8 cellular contexts compared by ENCODE assay signal in genomic region chr5:65037845-65038815, GRCh38.
DNase-seq lines count a peak whose midpoint lies in the region; ATAC-seq, FAIRE-seq and TF ChIP-seq lines count a peak whose summit lies in the region.

No MANE protein-coding gene starts in this region.

- no peak for TF ChIP-seq EP300 in Ishikawa (IDR thresholded peaks at IDR 0.05; ENCODE audit: borderline replicate concordance)

- peak; percentile 46 for TF ChIP-seq RAD21 in Ishikawa (IDR thresholded peaks at IDR 0.05; ENCODE audit: low read depth)

- no peak for FAIRE-seq in bronchial epithelial cell (lab: Jason Lieb, UNC)

- H3K27me3 Mint-ChIP-seq in naive thymus-derived CD8-positive, alpha-beta T cell = no peaks in the 10 kb centered on the region
- no peaks in the 10 kb centered on the region for H3K27me3 Mint-ChIP-seq in stimulated activated naive B cell treated with anti-CD40 and anti-IgM and Interleukin-4, amounts not matched to agents 10 μg/mL and 1 μg/mL and 100 μg/mL, for 72 hours

- H3K27ac Mint-ChIP-seq in naive thymus-derived CD8-positive, alpha-beta T cell = peak overlapping the region; percentile 88 to 98 (median 94)
- no peak overlapping the region for H3K27ac Mint-ChIP-seq in stimulated activated naive B cell treated with anti-CD40 and anti-IgM and Interleukin-4, amounts not matched to agents 10 μg/mL and 1 μg/mL and 100 μg/mL, for 72 hours

- DNase-seq in DMS53 treated with DMSO at 0.1 percent for 48 hours (lab: John Stamatoyannopoulos, UW; ENCODE audit: unreplicated experiment) (peak; percentile 27), bronchial epithelial cell (ENCODE audit: low read depth) (peak; percentile 50)
- peak in 6 of 10 donors; percentile 13 to 62 (median 36) for DNase-seq in naive thymus-derived CD8-positive, alpha-beta T cell
- no peak for DNase-seq in stimulated activated naive B cell treated with anti-CD40 and anti-IgM and Interleukin-4, amounts not matched to agents 10 μg/mL and 1 μg/mL and 100 μg/mL, for 72 hours

- no peak for ATAC-seq in naive thymus-derived CD8-positive, alpha-beta T cell
- ATAC-seq in GM18517 (IDR thresholded peaks at IDR 0.05; ENCODE audit: unreplicated experiment) (no peak), HG03354 (IDR thresholded peaks at IDR 0.05; ENCODE audit: poor library complexity, severe bottlenecking, unreplicated experiment) (no peak), HG02610 (IDR thresholded peaks at IDR 0.05; ENCODE audit: unreplicated experiment) (no peak)
- ATAC-seq in stimulated activated naive B cell treated with anti-CD40 and anti-IgM and Interleukin-4, amounts not matched to agents 10 μg/mL and 1 μg/mL and 100 μg/mL, for 72 hours (replicated peaks) = no peak

- H3K36me3 Mint-ChIP-seq in naive thymus-derived CD8-positive, alpha-beta T cell = no peaks in the 10 kb centered on the region
- no peaks in the 10 kb centered on the region for H3K36me3 Mint-ChIP-seq in stimulated activated naive B cell treated with anti-CD40 and anti-IgM and Interleukin-4, amounts not matched to agents 10 μg/mL and 1 μg/mL and 100 μg/mL, for 72 hours

- no peaks in the 10 kb centered on the region for H3K9me3 Mint-ChIP-seq in naive thymus-derived CD8-positive, alpha-beta T cell
- H3K9me3 Mint-ChIP-seq in stimulated activated naive B cell treated with anti-CD40 and anti-IgM and Interleukin-4, amounts not matched to agents 10 μg/mL and 1 μg/mL and 100 μg/mL, for 72 hours = no peaks in the 10 kb centered on the region

- peak overlapping the region in 9 of 10 donors; percentile 5 to 77 (median 56) for H3K4me3 Mint-ChIP-seq in naive thymus-derived CD8-positive, alpha-beta T cell
- H3K4me3 Mint-ChIP-seq in stimulated activated naive B cell treated with anti-CD40 and anti-IgM and Interleukin-4, amounts not matched to agents 10 μg/mL and 1 μg/mL and 100 μg/mL, for 72 hours = no peak overlapping the region

- no peaks in the 10 kb centered on the region for H3K27me3 ChIP-seq in bronchial epithelial cell (ENCODE audit: control insufficient read depth, insufficient read depth, low read length)

- no peaks in the 10 kb centered on the region for H3K36me3 ChIP-seq in bronchial epithelial cell (ENCODE audit: control insufficient read depth, insufficient read depth, low read length)

- H3K4me3 ChIP-seq in bronchial epithelial cell (ENCODE audit: low read depth, low read length) = no peak overlapping the region

- TF ChIP-seq CTCF in bronchial epithelial cell (IDR thresholded peaks at IDR 0.05; ENCODE audit: insufficient read depth, low read length, severe bottlenecking) = peak; percentile 42

- H3K4me1 Mint-ChIP-seq in naive thymus-derived CD8-positive, alpha-beta T cell = peaks cover 12 to 39% (median 30%) of the 10 kb centered on the region in 4 donors
- peaks cover 18 to 40% of the 10 kb centered on the region in 2 donors for H3K4me1 Mint-ChIP-seq in stimulated activated naive B cell treated with anti-CD40 and anti-IgM and Interleukin-4, amounts not matched to agents 10 μg/mL and 1 μg/mL and 100 μg/mL, for 72 hours

- POLR2A ChIA-PET in naive thymus-derived CD8-positive, alpha-beta T cell (lab: Charles Lee) = no interaction called here

TF ChIP-seq in Ishikawa, 13 proteins besides CTCF, POLR2A, EP300 and RAD21:
- TF ChIP-seq USF1 (IDR thresholded peaks at IDR 0.05) (no peak), MAX (IDR thresholded peaks at IDR 0.05) (no peak), REST (IDR thresholded peaks at IDR 0.05; ENCODE audit: low read depth) (no peak), YY1 (IDR thresholded peaks at IDR 0.05; ENCODE audit: low read depth) (no peak), CREB1 (IDR thresholded peaks at IDR 0.05; ENCODE audit: low read depth) (no peak), CEBPB (IDR thresholded peaks at IDR 0.05) (no peak)
TF ChIP-seq in Ishikawa: peak in this region for 0.

Comparison
In these comparisons a context has a peak if more than half of its experiments do, and no peak if none do; other contexts are left out.
1. H3K4me3 Mint-ChIP-seq: peak in naive thymus-derived CD8-positive, alpha-beta T cell (9 of 10); none in stimulated activated naive B cell treated with anti-CD40 and anti-IgM and Interleukin-4, amounts not matched to agents 10 μg/mL and 1 μg/mL and 100 μg/mL, for 72 hours (0 of 2).